1 cellular context compared by ENCODE assay signal in the genomic region with DNA sequence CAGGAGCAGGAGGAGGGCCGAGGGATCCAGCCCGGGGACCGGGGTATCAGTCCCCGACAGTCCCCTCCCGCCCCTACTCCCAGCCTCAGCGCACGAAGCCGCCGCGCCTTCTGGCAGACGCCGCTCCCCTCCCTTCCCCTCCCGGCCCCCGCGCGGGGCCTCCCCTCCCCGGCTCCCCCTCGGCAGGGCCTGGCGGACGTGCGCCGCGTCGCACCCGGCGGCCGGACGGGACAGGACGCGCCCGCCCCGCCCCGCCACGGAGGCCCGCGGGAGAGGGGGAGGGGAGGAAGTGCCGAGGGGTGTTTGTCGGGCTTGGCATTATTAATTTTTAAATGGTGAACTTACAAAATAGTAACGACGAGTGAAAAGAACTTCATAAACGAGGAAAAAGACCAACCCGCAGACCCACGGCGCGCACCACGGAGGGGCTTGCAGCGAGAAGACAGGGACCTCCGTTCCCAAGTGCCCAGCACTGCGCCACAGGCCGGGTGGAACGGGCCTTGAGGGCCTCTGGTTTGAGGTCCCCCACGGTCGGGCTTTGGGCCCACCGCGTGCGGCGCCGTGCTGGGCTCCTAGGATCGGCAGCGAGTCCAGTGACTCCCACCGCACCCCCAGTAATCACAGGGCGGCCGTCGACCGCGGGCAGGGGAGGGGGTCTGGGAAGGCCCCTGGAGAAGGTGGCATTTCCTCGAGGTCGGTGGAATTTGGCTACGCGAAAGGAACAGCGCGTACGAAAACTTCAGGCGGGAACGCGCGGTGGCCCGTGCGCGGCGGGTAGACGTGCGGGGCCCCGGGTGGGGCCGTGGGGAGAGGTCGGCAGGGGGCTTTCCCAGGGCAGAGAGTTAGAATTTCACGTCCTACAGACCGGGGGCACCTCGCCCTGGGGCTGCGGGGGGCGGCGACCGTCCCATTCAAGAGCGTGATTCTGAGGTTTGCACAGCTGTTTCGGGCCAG.
TF ChIP-seq lines count a peak whose summit lies in the region.

No MANE protein-coding gene starts in this region.

TF ChIP-seq in A549, 52 proteins besides CTCF, POLR2A, EP300 and RAD21 (continued from another document):
- TF ChIP-seq, protein P1, sequence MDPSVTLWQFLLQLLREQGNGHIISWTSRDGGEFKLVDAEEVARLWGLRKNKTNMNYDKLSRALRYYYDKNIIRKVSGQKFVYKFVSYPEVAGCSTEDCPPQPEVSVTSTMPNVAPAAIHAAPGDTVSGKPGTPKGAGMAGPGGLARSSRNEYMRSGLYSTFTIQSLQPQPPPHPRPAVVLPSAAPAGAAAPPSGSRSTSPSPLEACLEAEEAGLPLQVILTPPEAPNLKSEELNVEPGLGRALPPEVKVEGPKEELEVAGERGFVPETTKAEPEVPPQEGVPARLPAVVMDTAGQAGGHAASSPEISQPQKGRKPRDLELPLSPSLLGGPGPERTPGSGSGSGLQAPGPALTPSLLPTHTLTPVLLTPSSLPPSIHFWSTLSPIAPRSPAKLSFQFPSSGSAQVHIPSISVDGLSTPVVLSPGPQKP (IDR thresholded peaks at IDR 0.05; ENCODE audit: low read depth, low read length): no peak
- TF ChIP-seq, protein P2, sequence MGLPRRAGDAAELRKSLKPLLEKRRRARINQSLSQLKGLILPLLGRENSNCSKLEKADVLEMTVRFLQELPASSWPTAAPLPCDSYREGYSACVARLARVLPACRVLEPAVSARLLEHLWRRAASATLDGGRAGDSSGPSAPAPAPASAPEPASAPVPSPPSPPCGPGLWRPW (IDR thresholded peaks at IDR 0.05): no peak
- TF ChIP-seq, protein P3, sequence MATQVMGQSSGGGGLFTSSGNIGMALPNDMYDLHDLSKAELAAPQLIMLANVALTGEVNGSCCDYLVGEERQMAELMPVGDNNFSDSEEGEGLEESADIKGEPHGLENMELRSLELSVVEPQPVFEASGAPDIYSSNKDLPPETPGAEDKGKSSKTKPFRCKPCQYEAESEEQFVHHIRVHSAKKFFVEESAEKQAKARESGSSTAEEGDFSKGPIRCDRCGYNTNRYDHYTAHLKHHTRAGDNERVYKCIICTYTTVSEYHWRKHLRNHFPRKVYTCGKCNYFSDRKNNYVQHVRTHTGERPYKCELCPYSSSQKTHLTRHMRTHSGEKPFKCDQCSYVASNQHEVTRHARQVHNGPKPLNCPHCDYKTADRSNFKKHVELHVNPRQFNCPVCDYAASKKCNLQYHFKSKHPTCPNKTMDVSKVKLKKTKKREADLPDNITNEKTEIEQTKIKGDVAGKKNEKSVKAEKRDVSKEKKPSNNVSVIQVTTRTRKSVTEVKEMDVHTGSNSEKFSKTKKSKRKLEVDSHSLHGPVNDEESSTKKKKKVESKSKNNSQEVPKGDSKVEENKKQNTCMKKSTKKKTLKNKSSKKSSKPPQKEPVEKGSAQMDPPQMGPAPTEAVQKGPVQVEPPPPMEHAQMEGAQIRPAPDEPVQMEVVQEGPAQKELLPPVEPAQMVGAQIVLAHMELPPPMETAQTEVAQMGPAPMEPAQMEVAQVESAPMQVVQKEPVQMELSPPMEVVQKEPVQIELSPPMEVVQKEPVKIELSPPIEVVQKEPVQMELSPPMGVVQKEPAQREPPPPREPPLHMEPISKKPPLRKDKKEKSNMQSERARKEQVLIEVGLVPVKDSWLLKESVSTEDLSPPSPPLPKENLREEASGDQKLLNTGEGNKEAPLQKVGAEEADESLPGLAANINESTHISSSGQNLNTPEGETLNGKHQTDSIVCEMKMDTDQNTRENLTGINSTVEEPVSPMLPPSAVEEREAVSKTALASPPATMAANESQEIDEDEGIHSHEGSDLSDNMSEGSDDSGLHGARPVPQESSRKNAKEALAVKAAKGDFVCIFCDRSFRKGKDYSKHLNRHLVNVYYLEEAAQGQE (IDR thresholded peaks at IDR 0.05): no peak
- TF ChIP-seq EHF (CRISPR knock-in tag; IDR thresholded peaks at IDR 0.05) (no peak), GATA3 (IDR thresholded peaks at IDR 0.05; ENCODE audit: borderline replicate concordance) (no peak), MAZ (IDR thresholded peaks at IDR 0.05; ENCODE audit: borderline replicate concordance, low read depth, low read length) (no peak), MAFK (IDR thresholded peaks at IDR 0.05; ENCODE audit: partially characterized antibody) (no peak), BHLHE40 (IDR thresholded peaks at IDR 0.05; ENCODE audit: low read depth, low read length) (no peak), ZFP36 (IDR thresholded peaks at IDR 0.05; ENCODE audit: borderline replicate concordance, partially characterized antibody) (no peak), NFE2L2 (conservative IDR thresholded peaks at IDR 0.05; ENCODE audit: low read length) (no peak), NPAS2 (CRISPR knock-in tag; IDR thresholded peaks at IDR 0.05; ENCODE audit: borderline replicate concordance) (no peak), HEYL (CRISPR knock-in tag; IDR thresholded peaks at IDR 0.05) (no peak), TFCP2L1 (CRISPR knock-in tag; IDR thresholded peaks at IDR 0.05) (no peak), FOSL2 (IDR thresholded peaks at IDR 0.05) (no peak), FOSL2 (CRISPR knock-in tag; IDR thresholded peaks at IDR 0.05) (no peak), MYC (IDR thresholded peaks at IDR 0.05; ENCODE audit: borderline replicate concordance, low read length) (0 out of 2 replicates have a peak, but pooled peaks have one; percentile 16), RFX5 (IDR thresholded peaks at IDR 0.05) (no peak), CBX8 (IDR thresholded peaks at IDR 0.05) (no peak), FOXS1 (CRISPR knock-in tag; IDR thresholded peaks at IDR 0.05) (no peak), HOXB5 (CRISPR knock-in tag; IDR thresholded peaks at IDR 0.05) (no peak), RNF2 (IDR thresholded peaks at IDR 0.05; ENCODE audit: borderline replicate concordance, low read depth) (peak; percentile 74; the same call in 1 of the 2 replicates), TP53 (CRISPR knock-in tag; IDR thresholded peaks at IDR 0.05) (no peak), FOSB (CRISPR knock-in tag; IDR thresholded peaks at IDR 0.05) (no peak), CHD4 (IDR thresholded peaks at IDR 0.05; ENCODE audit: borderline replicate concordance) (peak; percentile 39; the same call in 1 of the 2 replicates), EHMT2 (IDR thresholded peaks at IDR 0.05; ENCODE audit: low read depth) (no peak), KDM5A (IDR thresholded peaks at IDR 0.05) (no peak), ESRRA (IDR thresholded peaks at IDR 0.05; ENCODE audit: borderline replicate concordance, low read length) (no peak), HDAC2 (IDR thresholded peaks at IDR 0.05) (peak; percentile 82; the same call in 1 of the 2 replicates)
- TF ChIP-seq, protein P4, sequence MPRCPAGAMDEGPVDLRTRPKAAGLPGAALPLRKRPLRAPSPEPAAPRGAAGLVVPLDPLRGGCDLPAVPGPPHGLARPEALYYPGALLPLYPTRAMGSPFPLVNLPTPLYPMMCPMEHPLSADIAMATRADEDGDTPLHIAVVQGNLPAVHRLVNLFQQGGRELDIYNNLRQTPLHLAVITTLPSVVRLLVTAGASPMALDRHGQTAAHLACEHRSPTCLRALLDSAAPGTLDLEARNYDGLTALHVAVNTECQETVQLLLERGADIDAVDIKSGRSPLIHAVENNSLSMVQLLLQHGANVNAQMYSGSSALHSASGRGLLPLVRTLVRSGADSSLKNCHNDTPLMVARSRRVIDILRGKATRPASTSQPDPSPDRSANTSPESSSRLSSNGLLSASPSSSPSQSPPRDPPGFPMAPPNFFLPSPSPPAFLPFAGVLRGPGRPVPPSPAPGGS (IDR thresholded peaks at IDR 0.05): peak; percentile 17; the same call in 1 of the 3 replicates
- TF ChIP-seq, protein P5, sequence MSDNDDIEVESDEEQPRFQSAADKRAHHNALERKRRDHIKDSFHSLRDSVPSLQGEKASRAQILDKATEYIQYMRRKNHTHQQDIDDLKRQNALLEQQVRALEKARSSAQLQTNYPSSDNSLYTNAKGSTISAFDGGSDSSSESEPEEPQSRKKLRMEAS (IDR thresholded peaks at IDR 0.05): peak; percentile 62; the same call in 1 of the 2 replicates
- TF ChIP-seq, protein P6, sequence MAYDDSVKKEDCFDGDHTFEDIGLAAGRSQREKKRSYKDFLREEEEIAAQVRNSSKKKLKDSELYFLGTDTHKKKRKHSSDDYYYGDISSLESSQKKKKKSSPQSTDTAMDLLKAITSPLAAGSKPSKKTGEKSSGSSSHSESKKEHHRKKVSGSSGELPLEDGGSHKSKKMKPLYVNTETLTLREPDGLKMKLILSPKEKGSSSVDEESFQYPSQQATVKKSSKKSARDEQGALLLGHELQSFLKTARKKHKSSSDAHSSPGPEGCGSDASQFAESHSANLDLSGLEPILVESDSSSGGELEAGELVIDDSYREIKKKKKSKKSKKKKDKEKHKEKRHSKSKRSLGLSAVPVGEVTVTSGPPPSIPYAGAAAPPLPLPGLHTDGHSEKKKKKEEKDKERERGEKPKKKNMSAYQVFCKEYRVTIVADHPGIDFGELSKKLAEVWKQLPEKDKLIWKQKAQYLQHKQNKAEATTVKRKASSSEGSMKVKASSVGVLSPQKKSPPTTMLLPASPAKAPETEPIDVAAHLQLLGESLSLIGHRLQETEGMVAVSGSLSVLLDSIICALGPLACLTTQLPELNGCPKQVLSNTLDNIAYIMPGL (CRISPR knock-in tag; IDR thresholded peaks at IDR 0.05; ENCODE audit: borderline replicate concordance): no peak
- TF ChIP-seq, protein P7, sequence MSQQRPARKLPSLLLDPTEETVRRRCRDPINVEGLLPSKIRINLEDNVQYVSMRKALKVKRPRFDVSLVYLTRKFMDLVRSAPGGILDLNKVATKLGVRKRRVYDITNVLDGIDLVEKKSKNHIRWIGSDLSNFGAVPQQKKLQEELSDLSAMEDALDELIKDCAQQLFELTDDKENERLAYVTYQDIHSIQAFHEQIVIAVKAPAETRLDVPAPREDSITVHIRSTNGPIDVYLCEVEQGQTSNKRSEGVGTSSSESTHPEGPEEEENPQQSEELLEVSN (IDR thresholded peaks at IDR 0.05; ENCODE audit: borderline replicate concordance, low read depth): peak; percentile 78
- TF ChIP-seq, protein P8, sequence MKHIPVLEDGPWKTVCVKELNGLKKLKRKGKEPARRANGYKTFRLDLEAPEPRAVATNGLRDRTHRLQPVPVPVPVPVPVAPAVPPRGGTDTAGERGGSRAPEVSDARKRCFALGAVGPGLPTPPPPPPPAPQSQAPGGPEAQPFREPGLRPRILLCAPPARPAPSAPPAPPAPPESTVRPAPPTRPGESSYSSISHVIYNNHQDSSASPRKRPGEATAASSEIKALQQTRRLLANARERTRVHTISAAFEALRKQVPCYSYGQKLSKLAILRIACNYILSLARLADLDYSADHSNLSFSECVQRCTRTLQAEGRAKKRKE (CRISPR knock-in tag; IDR thresholded peaks at IDR 0.05; ENCODE audit: low read depth): no peak
- TF ChIP-seq, protein P9, sequence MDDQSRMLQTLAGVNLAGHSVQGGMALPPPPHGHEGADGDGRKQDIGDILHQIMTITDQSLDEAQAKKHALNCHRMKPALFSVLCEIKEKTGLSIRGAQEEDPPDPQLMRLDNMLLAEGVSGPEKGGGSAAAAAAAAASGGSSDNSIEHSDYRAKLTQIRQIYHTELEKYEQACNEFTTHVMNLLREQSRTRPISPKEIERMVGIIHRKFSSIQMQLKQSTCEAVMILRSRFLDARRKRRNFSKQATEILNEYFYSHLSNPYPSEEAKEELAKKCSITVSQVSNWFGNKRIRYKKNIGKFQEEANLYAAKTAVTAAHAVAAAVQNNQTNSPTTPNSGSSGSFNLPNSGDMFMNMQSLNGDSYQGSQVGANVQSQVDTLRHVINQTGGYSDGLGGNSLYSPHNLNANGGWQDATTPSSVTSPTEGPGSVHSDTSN (IDR thresholded peaks at IDR 0.05): no peak
